In the genomic region with DNA sequence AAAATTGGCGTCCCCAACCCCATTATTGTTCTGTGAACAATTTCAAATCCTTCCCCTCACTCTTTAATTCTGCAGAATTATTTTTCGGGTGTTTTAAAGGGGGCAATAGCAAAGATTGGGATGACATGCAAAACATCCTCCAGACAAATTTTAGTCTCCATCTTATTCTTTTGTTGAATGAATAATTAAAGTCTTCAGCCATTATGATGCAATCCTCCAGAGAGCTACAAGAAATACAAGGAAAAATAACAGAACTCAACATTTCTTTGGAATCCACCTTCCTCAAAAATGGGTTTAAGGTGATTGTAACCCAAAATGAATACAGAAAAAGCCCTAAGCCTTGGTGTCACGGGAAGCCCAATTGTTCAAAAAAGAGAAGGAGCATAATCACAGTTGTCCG, we compare ENCODE assay signal across 14 cellular contexts. TPM values are rescaled to one million over a fixed set of nuclear protein-coding genes. Genes with fewer than 3 reads are reported as not detected.
A peak's percentile ranks its signal among the peaks of the same experiment; 100 is the strongest.
DNase-seq lines count a peak whose midpoint lies in the region; ATAC-seq and TF ChIP-seq lines count a peak whose summit lies in the region.
"Had no signal": no experiment of that assay in that cellular context is flagged by ENCODE, and none has a peak within 500 bp of the region (broad histone marks: within the 10 kb centered on the region; RNA-seq: fewer than 3 reads in every experiment).

No MANE protein-coding gene starts in this region.

- ATAC-seq in PC-3, result no peak
- ATAC-seq in GM21576 (IDR thresholded peaks at IDR 0.05; ENCODE audit: unreplicated experiment), result no peak
- no peak for ATAC-seq in HG02759 (IDR thresholded peaks at IDR 0.05; ENCODE audit: unreplicated experiment)

- BruUV-seq in PC-3 (replicated peaks; lab: Mats Ljungman, UMichigan), result no TSS peak

- H3K27me3 Mint-ChIP-seq in chondrocyte (ENCODE audit: low read depth) (no peaks in the 10 kb centered on the region), mesothelial cell of epicardium (ENCODE audit: low read depth) (no peaks in the 10 kb centered on the region)
- H3K27me3 Mint-ChIP-seq: CD4-positive, CD25-positive, alpha-beta regulatory T cell had no signal

- no peak overlapping the region for H2AFZ ChIP-seq in PC-3 (ENCODE audit: low read length)

- no peaks in the 10 kb centered on the region for H3K9me3 Mint-ChIP-seq in chondrocyte (ENCODE audit: low read depth)
- no peaks in the 10 kb centered on the region for H3K9me3 Mint-ChIP-seq in mesothelial cell of epicardium
- H3K9me3 Mint-ChIP-seq: CD4-positive, CD25-positive, alpha-beta regulatory T cell; H9 had no signal

- TF ChIP-seq CTCF in 22Rv1 (IDR thresholded peaks at IDR 0.05) (no peak), PC-3 (conservative IDR thresholded peaks at IDR 0.05; ENCODE audit: low read depth, low read length) (no peak), chondrocyte (IDR thresholded peaks at IDR 0.05) (no peak), mesothelial cell of epicardium (IDR thresholded peaks at IDR 0.05; ENCODE audit: unreplicated experiment) (no peak)

- CTCF ChIA-PET in PC-3 (lab: Charles Lee), result interaction anchor here (1.0 kb wide), 1 partner anchor 119 kb away, joined by 3 read pairs; no protein-coding TSS in a partner anchor

- no peaks in the 10 kb centered on the region for H4K20me1 ChIP-seq in PC-3 (ENCODE audit: low read length)

- peaks cover 10% of the 10 kb centered on the region for H3F3A ChIP-seq in PC-3 (ENCODE audit: low read length, unreplicated experiment)

- peak overlapping the region; percentile 28; the same call in 1 of the 2 replicates for H3K4me3 ChIP-seq in PC-3 (ENCODE audit: low read length)

- POLR2A ChIA-PET in PC-3 (lab: Charles Lee; ENCODE audit: unreplicated experiment), result no interaction called here

- H3K4me1 Mint-ChIP-seq in chondrocyte (ENCODE audit: low read depth), result peaks cover 90% of the 10 kb centered on the region
- H3K4me1 Mint-ChIP-seq in mesothelial cell of epicardium, result peaks cover 46% of the 10 kb centered on the region

- H3K36me3 Mint-ChIP-seq in chondrocyte (ENCODE audit: low read depth) (peaks cover 3% of the 10 kb centered on the region), mesothelial cell of epicardium (peaks cover 14% of the 10 kb centered on the region)

- no peaks in the 10 kb centered on the region for H3K27me3 ChIP-seq in PC-3 (ENCODE audit: low read length)

- H3K36me3 ChIP-seq in PC-3 (ENCODE audit: low read depth, low read length), result no peaks in the 10 kb centered on the region

- H3K27ac Mint-ChIP-seq in chondrocyte (ENCODE audit: unreplicated experiment), result peak overlapping the region; percentile 92
- H3K27ac Mint-ChIP-seq in mesothelial cell of epicardium, result peak overlapping the region; percentile 73
- H3K27ac Mint-ChIP-seq: CD4-positive, CD25-positive, alpha-beta regulatory T cell; H9 had no signal

- intact Hi-C loops in PC-3 (cut with micrococcal nuclease), result loop anchor here (2.0 to 5.0 kb wide), 3 partner anchors 65 to 496 kb away; no protein-coding TSS in a partner anchor

- peak overlapping the region; percentile 68 for H3K4me2 ChIP-seq in PC-3 (ENCODE audit: low read length)

- H3K27ac ChIP-seq in 22Rv1 (peak overlapping the region; percentile 46; the same call in 1 of the 2 replicates), PC-3 (ENCODE audit: low read length) (peak overlapping the region; percentile 86)

- peaks cover 57% of the 10 kb centered on the region for H3K4me1 ChIP-seq in PC-3 (ENCODE audit: insufficient read depth, low read length)

- H3K79me2 ChIP-seq in PC-3 (ENCODE audit: low read length), result no peaks in the 10 kb centered on the region

- H3K9ac ChIP-seq in PC-3 (ENCODE audit: low read length), result no peak overlapping the region

- H3K9me3 ChIP-seq in PC-3 (ENCODE audit: low read length), result no peaks in the 10 kb centered on the region

- H3K4me3 Mint-ChIP-seq in chondrocyte (ENCODE audit: unreplicated experiment), result no peak overlapping the region
- H3K4me3 Mint-ChIP-seq in mesothelial cell of epicardium, result no peak overlapping the region
- H3K4me3 Mint-ChIP-seq: CD4-positive, CD25-positive, alpha-beta regulatory T cell; H9 had no signal

- no peak for DNase-seq in PC-3
- no peak for DNase-seq in chondrocyte (ENCODE audit: low spot score)
- no peak for DNase-seq in mesothelial cell of epicardium (ENCODE audit: low spot score in 2 of 2, unreplicated experiment in 2 of 2)
- DNase-seq in NCI-H2081 (lab: John Stamatoyannopoulos, UW), result no peak
- no peak for DNase-seq in RPMI8226
- DNase-seq: DMS79 treated with DMSO at 0.1 percent for 48 hours, H9, NCI-H1048, NCI-H1694, Right ventricle myocardium superior had no signal

- H3K9me2 ChIP-seq in PC-3 (replicated peaks; ENCODE audit: low read length), result no peaks in the 10 kb centered on the region

RNA-seq across cellular contexts. Expression of a gene that starts 49.9 kb away (rescaled TPM):
- total RNA-seq in PC-3 (2014; rRNA removed) (35.3 and 36.0 TPM in 2 replicates), chondrocyte (206 to 249 TPM (median 220 TPM) in 3 replicates), mesothelial cell of epicardium (170 to 187 TPM (median 183 TPM) in 3 replicates)
